In genomic region chr12:6635856-6636521, GRCh38 we compare ENCODE assay signal across 9 cellular contexts. TPM values are rescaled to one million over a fixed set of nuclear protein-coding genes. Genes with fewer than 3 reads are reported as not detected.
DNase-seq lines count a peak whose midpoint lies in the region; ATAC-seq, FAIRE-seq and TF ChIP-seq lines count a peak whose summit lies in the region.
"Had no signal": no experiment of that assay in that cellular context is flagged by ENCODE, and none has a peak within 500 bp of the region (broad histone marks: within the 10 kb centered on the region; RNA-seq: fewer than 3 reads in every experiment).

Gene LPAR5 (minus strand): TSS chr12:6635959. CDS start chr12:6621248, 14,711 bp downstream.

- H3K4me1 ChIP-seq in heart left ventricle: peaks cover 0 to 74% (median 0%) of the 10 kb centered on the region in 12 donors

- H3K27ac Mint-ChIP-seq in stimulated activated effector memory CD8-positive, alpha-beta T cell treated with anti-CD3 and anti-CD28 coated beads, Interleukin-12 subunit alpha, Interleukin-12 subunit beta, amount 100 ng/mL, for 72 hours: peak within 1 kb of the TSS; percentile 96

- H3K36me3 ChIP-seq in heart left ventricle: no peaks in the 10 kb centered on the region

- peaks cover 20% of the 10 kb centered on the region for H3K36me3 Mint-ChIP-seq in stimulated activated effector memory CD8-positive, alpha-beta T cell treated with anti-CD3 and anti-CD28 coated beads, Interleukin-12 subunit alpha, Interleukin-12 subunit beta, amount 100 ng/mL, for 72 hours

- TF ChIP-seq POLR2A in GM12892 (IDR thresholded peaks at IDR 0.05; ENCODE audit: low read depth, low read length) (no peak), heart left ventricle (IDR thresholded peaks at IDR 0.05) (no peak)

- ATAC-seq in HG03066 (IDR thresholded peaks at IDR 0.05; ENCODE audit: low read depth, unreplicated experiment): peak; percentile 44
- ATAC-seq in heart left ventricle: peak in 3 of 4 donors; percentile 35 to 58 (median 49)
- ATAC-seq in stimulated activated effector memory CD8-positive, alpha-beta T cell treated with anti-CD3 and anti-CD28 coated beads, Interleukin-12 subunit alpha, Interleukin-12 subunit beta, amount 100 ng/mL, for 72 hours: peak; percentile 85
- ATAC-seq in HG02973 (IDR thresholded peaks at IDR 0.05; ENCODE audit: unreplicated experiment): no peak

- H3K27ac ChIP-seq in heart left ventricle: peak within 1 kb of the TSS in 3 of 12 donors; percentile 19 to 62 (median 41)
- H3K27ac ChIP-seq: VCaP had no signal

- H3K4me1 Mint-ChIP-seq in stimulated activated effector memory CD8-positive, alpha-beta T cell treated with anti-CD3 and anti-CD28 coated beads, Interleukin-12 subunit alpha, Interleukin-12 subunit beta, amount 100 ng/mL, for 72 hours: peaks cover 54% of the 10 kb centered on the region

- peak; percentile 58 for FAIRE-seq in GM12892 (lab: Jason Lieb, UNC)

- WGBS in heart left ventricle, 4 donors: 58 to 75% (median 62%) methylated on average over 17 of the region's 17 CpGs

- peak within 1 kb of the TSS; percentile 82 for H3K4me3 Mint-ChIP-seq in stimulated activated effector memory CD8-positive, alpha-beta T cell treated with anti-CD3 and anti-CD28 coated beads, Interleukin-12 subunit alpha, Interleukin-12 subunit beta, amount 100 ng/mL, for 72 hours

- peak within 1 kb of the TSS in 3 of 12 donors; percentile 6 to 37 (median 29) for H3K4me3 ChIP-seq in heart left ventricle

- H3K9me3 Mint-ChIP-seq in stimulated activated effector memory CD8-positive, alpha-beta T cell treated with anti-CD3 and anti-CD28 coated beads, Interleukin-12 subunit alpha, Interleukin-12 subunit beta, amount 100 ng/mL, for 72 hours: no peaks in the 10 kb centered on the region

- intact Hi-C loops in heart left ventricle (cut with DNase I): no loop called here

- DNase-seq in GM12892 (ENCODE audit: insufficient read length) (no peak), UCSD-AML1 (lab: John Stamatoyannopoulos, UW; ENCODE audit: unreplicated experiment) (peak; percentile 57), heart left ventricle (peak in 2 of 5 donors; percentile 25 to 44), ecto neural progenitor cell (ENCODE audit: low spot score) (no peak), NCI-H2107 (lab: John Stamatoyannopoulos, UW) (no peak)
- peak in 1 of 2 donors; percentile 60 for DNase-seq in stimulated activated effector memory CD8-positive, alpha-beta T cell treated with anti-CD3 and anti-CD28 coated beads, Interleukin-12 subunit alpha, Interleukin-12 subunit beta, amount 100 ng/mL, for 72 hours (ENCODE audit: low spot score in 2 of 2)

- no peak for TF ChIP-seq CTCF in heart left ventricle (IDR thresholded peaks at IDR 0.05)

- H3K9me3 ChIP-seq in heart left ventricle: no peaks in the 10 kb centered on the region

- H3K27me3 ChIP-seq in heart left ventricle: peaks cover 0 to 6% (median 0%) of the 10 kb centered on the region in 9 donors

RNA-seq across cellular contexts. Expression of gene LPAR5, which starts in this region (rescaled TPM):
- polyA plus RNA-seq in GM12892 (2012; ENCODE audit: missing spikeins): 1.7 TPM
- total RNA-seq in heart left ventricle: 10 to 100 TPM in 1 of 9 donors, 1 to 10 TPM in 8; 3.7 to 11.7 (median 4.8) TPM
- polyA plus RNA-seq in heart left ventricle: 1 to 10 TPM; 3.5 to 4.7 TPM
